Comparison of ENCODE assay signal across 8 cellular contexts in genomic region chr17:2173005-2173404, GRCh38.
A peak's percentile ranks its signal among the peaks of the same experiment; 100 is the strongest.
DNase-seq lines count a peak whose midpoint lies in the region; ATAC-seq and TF ChIP-seq lines count a peak whose summit lies in the region.

No MANE protein-coding gene starts in this region.

- ATAC-seq in activated naive CD8-positive, alpha-beta T cell treated with anti-CD3 and anti-CD28 coated beads, Interleukin-2, amount 10 ng/mL, durations not matched to agents 7 days and 5 days (ENCODE audit: low read depth) = no peak
- no peak for ATAC-seq in activated naive CD8-positive, alpha-beta T cell treated with anti-CD3 and anti-CD28 coated beads, Interleukin-2, amount 50 U/mL, for 24 hours
- ATAC-seq in GM19324 (IDR thresholded peaks at IDR 0.05; ENCODE audit: low FRiP score, unreplicated experiment) = no peak

- no peaks in the 10 kb centered on the region for H3K9me3 Mint-ChIP-seq in activated naive CD8-positive, alpha-beta T cell treated with anti-CD3 and anti-CD28 coated beads, Interleukin-2, amount 10 ng/mL, durations not matched to agents 7 days and 5 days
- H3K9me3 Mint-ChIP-seq in activated naive CD8-positive, alpha-beta T cell treated with anti-CD3 and anti-CD28 coated beads, Interleukin-2, amount 50 U/mL, for 24 hours = no peaks in the 10 kb centered on the region
- H3K9me3 Mint-ChIP-seq in nephron progenitor cell = no peaks in the 10 kb centered on the region
- no peaks in the 10 kb centered on the region for H3K9me3 Mint-ChIP-seq in activated T-helper 2 cell treated with anti-CD3 and anti-CD28 coated beads, Interferon-gamma antibody, Interleukin-2, Interleukin-4, amounts not matched to agents 10 μg/mL and 5 μg/mL and 100 μg/mL, durations not matched to agents 14 hours and 24 hours and 36 hours

- intact Hi-C loops in activated T-helper 2 cell treated with anti-CD3 and anti-CD28 coated beads, Interferon-gamma antibody, Interleukin-2, Interleukin-4, amounts not matched to agents 10 μg/mL and 5 μg/mL and 100 μg/mL, durations not matched to agents 14 hours and 24 hours and 36 hours (cut with micrococcal nuclease) = no loop called here

- TF ChIP-seq CTCF in nephron progenitor cell (IDR thresholded peaks at IDR 0.05) = no peak

- no peak for DNase-seq in activated naive CD8-positive, alpha-beta T cell treated with anti-CD3 and anti-CD28 coated beads, Interleukin-2, amount 10 ng/mL, durations not matched to agents 7 days and 5 days
- no peak for DNase-seq in activated naive CD8-positive, alpha-beta T cell treated with anti-CD3 and anti-CD28 coated beads, Interleukin-2, amount 50 U/mL, for 24 hours
- DNase-seq in fibroblast of gingiva (ENCODE audit: low read depth) = peak; percentile 66
- no peak for DNase-seq in nephron progenitor cell
- no peak for DNase-seq in activated T-helper 2 cell treated with anti-CD3 and anti-CD28 coated beads, Interferon-gamma antibody, Interleukin-2, Interleukin-4, amounts not matched to agents 10 μg/mL and 5 μg/mL and 100 μg/mL, durations not matched to agents 14 hours and 24 hours and 36 hours (ENCODE audit: low spot score)
- no peak for DNase-seq in RKO (ENCODE audit: low spot score)
- DNase-seq in NCI-H2107 (lab: John Stamatoyannopoulos, UW) = no peak

- H3K4me3 Mint-ChIP-seq in activated naive CD8-positive, alpha-beta T cell treated with anti-CD3 and anti-CD28 coated beads, Interleukin-2, amount 10 ng/mL, durations not matched to agents 7 days and 5 days = no peak overlapping the region
- no peak overlapping the region for H3K4me3 Mint-ChIP-seq in activated naive CD8-positive, alpha-beta T cell treated with anti-CD3 and anti-CD28 coated beads, Interleukin-2, amount 50 U/mL, for 24 hours
- H3K4me3 Mint-ChIP-seq in nephron progenitor cell = peak overlapping the region; percentile 54
- H3K4me3 Mint-ChIP-seq in activated T-helper 2 cell treated with anti-CD3 and anti-CD28 coated beads, Interferon-gamma antibody, Interleukin-2, Interleukin-4, amounts not matched to agents 10 μg/mL and 5 μg/mL and 100 μg/mL, durations not matched to agents 14 hours and 24 hours and 36 hours (ENCODE audit: low read depth) = no peak overlapping the region

- peaks cover 27% of the 10 kb centered on the region for H3K36me3 Mint-ChIP-seq in activated naive CD8-positive, alpha-beta T cell treated with anti-CD3 and anti-CD28 coated beads, Interleukin-2, amount 10 ng/mL, durations not matched to agents 7 days and 5 days
- H3K36me3 Mint-ChIP-seq in activated naive CD8-positive, alpha-beta T cell treated with anti-CD3 and anti-CD28 coated beads, Interleukin-2, amount 50 U/mL, for 24 hours (ENCODE audit: low read depth) = peaks cover 20% of the 10 kb centered on the region
- H3K36me3 Mint-ChIP-seq in nephron progenitor cell (ENCODE audit: low read depth) = peaks cover 21% of the 10 kb centered on the region
- peaks cover 43% of the 10 kb centered on the region for H3K36me3 Mint-ChIP-seq in activated T-helper 2 cell treated with anti-CD3 and anti-CD28 coated beads, Interferon-gamma antibody, Interleukin-2, Interleukin-4, amounts not matched to agents 10 μg/mL and 5 μg/mL and 100 μg/mL, durations not matched to agents 14 hours and 24 hours and 36 hours (ENCODE audit: low read depth)

- POLR2A ChIA-PET in activated naive CD8-positive, alpha-beta T cell treated with anti-CD3 and anti-CD28 coated beads, Interleukin-2, amount 10 ng/mL, durations not matched to agents 7 days and 5 days (lab: Charles Lee) = no interaction called here

- peaks cover 43% of the 10 kb centered on the region for H3K4me1 Mint-ChIP-seq in activated naive CD8-positive, alpha-beta T cell treated with anti-CD3 and anti-CD28 coated beads, Interleukin-2, amount 10 ng/mL, durations not matched to agents 7 days and 5 days
- H3K4me1 Mint-ChIP-seq in activated naive CD8-positive, alpha-beta T cell treated with anti-CD3 and anti-CD28 coated beads, Interleukin-2, amount 50 U/mL, for 24 hours = peaks cover 2% of the 10 kb centered on the region
- peaks cover 78% of the 10 kb centered on the region for H3K4me1 Mint-ChIP-seq in nephron progenitor cell
- peaks cover 18% of the 10 kb centered on the region for H3K4me1 Mint-ChIP-seq in activated T-helper 2 cell treated with anti-CD3 and anti-CD28 coated beads, Interferon-gamma antibody, Interleukin-2, Interleukin-4, amounts not matched to agents 10 μg/mL and 5 μg/mL and 100 μg/mL, durations not matched to agents 14 hours and 24 hours and 36 hours (ENCODE audit: low read depth)

- peak overlapping the region; percentile 65 for H3K27ac Mint-ChIP-seq in activated naive CD8-positive, alpha-beta T cell treated with anti-CD3 and anti-CD28 coated beads, Interleukin-2, amount 10 ng/mL, durations not matched to agents 7 days and 5 days
- H3K27ac Mint-ChIP-seq in activated naive CD8-positive, alpha-beta T cell treated with anti-CD3 and anti-CD28 coated beads, Interleukin-2, amount 50 U/mL, for 24 hours = no peak overlapping the region
- H3K27ac Mint-ChIP-seq in nephron progenitor cell = peak overlapping the region; percentile 96
- no peak overlapping the region for H3K27ac Mint-ChIP-seq in activated T-helper 2 cell treated with anti-CD3 and anti-CD28 coated beads, Interferon-gamma antibody, Interleukin-2, Interleukin-4, amounts not matched to agents 10 μg/mL and 5 μg/mL and 100 μg/mL, durations not matched to agents 14 hours and 24 hours and 36 hours

- no peaks in the 10 kb centered on the region for H3K27me3 Mint-ChIP-seq in activated naive CD8-positive, alpha-beta T cell treated with anti-CD3 and anti-CD28 coated beads, Interleukin-2, amount 10 ng/mL, durations not matched to agents 7 days and 5 days
- no peaks in the 10 kb centered on the region for H3K27me3 Mint-ChIP-seq in activated naive CD8-positive, alpha-beta T cell treated with anti-CD3 and anti-CD28 coated beads, Interleukin-2, amount 50 U/mL, for 24 hours
- no peaks in the 10 kb centered on the region for H3K27me3 Mint-ChIP-seq in nephron progenitor cell (ENCODE audit: low read depth, poor library complexity)
- H3K27me3 Mint-ChIP-seq in activated T-helper 2 cell treated with anti-CD3 and anti-CD28 coated beads, Interferon-gamma antibody, Interleukin-2, Interleukin-4, amounts not matched to agents 10 μg/mL and 5 μg/mL and 100 μg/mL, durations not matched to agents 14 hours and 24 hours and 36 hours (ENCODE audit: low read depth) = no peaks in the 10 kb centered on the region

Comparison
In these comparisons a context has a peak if more than half of its experiments do, and no peak if none do; other contexts are left out.
1. H3K27ac Mint-ChIP-seq: peak in activated naive CD8-positive, alpha-beta T cell treated with anti-CD3 and anti-CD28 coated beads, Interleukin-2, amount 10 ng/mL, durations not matched to agents 7 days and 5 days (single experiment) and nephron progenitor cell (single experiment); none in activated naive CD8-positive, alpha-beta T cell treated with anti-CD3 and anti-CD28 coated beads, Interleukin-2, amount 50 U/mL, for 24 hours (single experiment) and activated T-helper 2 cell treated with anti-CD3 and anti-CD28 coated beads, Interferon-gamma antibody, Interleukin-2, Interleukin-4, amounts not matched to agents 10 μg/mL and 5 μg/mL and 100 μg/mL, durations not matched to agents 14 hours and 24 hours and 36 hours (single experiment).